Comparison of ENCODE assay signal across 8 cellular contexts in the genomic region with DNA sequence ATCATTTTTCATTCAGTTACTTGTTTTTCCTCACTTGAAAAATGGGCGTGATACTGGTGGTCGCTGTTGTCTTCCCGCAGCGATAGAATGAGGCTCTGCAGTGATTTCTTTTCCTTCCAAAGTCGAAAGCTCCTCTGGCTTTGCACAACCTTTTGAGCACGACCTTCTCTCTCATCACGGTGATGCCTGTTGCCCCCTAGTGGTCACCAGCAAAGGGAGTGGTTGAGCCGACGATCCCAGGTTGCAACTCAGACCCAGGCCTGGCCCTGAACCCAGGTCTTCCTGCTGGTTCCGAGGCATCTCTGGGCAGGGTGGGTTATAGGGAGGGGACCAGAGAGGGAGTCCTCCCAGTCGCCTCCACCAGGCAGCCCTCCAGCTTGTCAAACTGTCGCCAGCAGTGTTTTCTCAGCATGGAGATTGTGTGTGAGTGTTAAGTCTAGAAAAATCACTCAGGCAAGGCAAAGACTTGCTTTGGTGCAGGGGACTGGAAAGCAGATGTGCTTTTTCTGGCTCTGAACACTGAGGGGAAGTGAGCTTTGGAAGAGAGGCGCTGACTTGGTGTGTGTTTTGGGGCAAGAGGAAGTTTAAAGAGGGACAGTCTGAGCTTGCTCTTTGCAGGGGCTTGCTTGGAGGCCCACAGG.
DNase-seq lines count a peak whose midpoint lies in the region; ATAC-seq, FAIRE-seq and TF ChIP-seq lines count a peak whose summit lies in the region.

No MANE protein-coding gene starts in this region.

- no peaks in the 10 kb centered on the region for H3K36me3 ChIP-seq in A673 (ENCODE audit: insufficient read depth, low read length, poor library complexity, severe bottlenecking)
- no peaks in the 10 kb centered on the region for H3K36me3 ChIP-seq in right lobe of liver

- no peak for TF ChIP-seq POLR2A in GM12891 (IDR thresholded peaks at IDR 0.05; ENCODE audit: low read depth, low read length)
- no peak for TF ChIP-seq POLR2A in right lobe of liver (IDR thresholded peaks at IDR 0.05)

- no peaks in the 10 kb centered on the region for H3K9me3 Mint-ChIP-seq in activated CD4-positive, alpha-beta T cell treated with anti-CD3 and anti-CD28 coated beads, Interleukin-2, amount 10 ng/mL, durations not matched to agents 24 days and 14 days

- peaks cover 7% of the 10 kb centered on the region for H3K27me3 Mint-ChIP-seq in activated CD4-positive, alpha-beta T cell treated with anti-CD3 and anti-CD28 coated beads, Interleukin-2, amount 10 ng/mL, durations not matched to agents 24 days and 14 days

- H3K4me1 Mint-ChIP-seq in activated CD4-positive, alpha-beta T cell treated with anti-CD3 and anti-CD28 coated beads, Interleukin-2, amount 10 ng/mL, durations not matched to agents 24 days and 14 days = no peaks in the 10 kb centered on the region

- H3K27ac ChIP-seq in A673 (ENCODE audit: low read depth, low read length, poor library complexity, severe bottlenecking) (no peak overlapping the region), right lobe of liver (no peak overlapping the region)

- peak; percentile 71 for DNase-seq in A673 (ENCODE audit: low spot score)
- peak; percentile 70 for DNase-seq in GM12891 (ENCODE audit: insufficient read length, low spot score)
- peak; percentile 66 for DNase-seq in NCI-H2196 (lab: John Stamatoyannopoulos, UW; ENCODE audit: unreplicated experiment)
- peak; percentile 84 for DNase-seq in activated CD4-positive, alpha-beta T cell treated with anti-CD3 and anti-CD28 coated beads, Interleukin-2, amount 10 ng/mL, durations not matched to agents 24 days and 14 days
- peak; percentile 18 to 65 for DNase-seq in dermis microvascular lymphatic vessel endothelial cell (ENCODE audit: low read depth in 2 of 2)
- peak; percentile 61 to 78 (median 69) for DNase-seq in right lobe of liver
- peak; percentile 3 to 16 (median 3) for DNase-seq in stimulated activated CD4-positive, alpha-beta T cell treated with anti-CD3 and anti-CD28 coated beads, TNF-alpha, amount 100 ng/mL, for 1 hour (ENCODE audit: low read depth in 3 of 3, low spot score in 1 of 3)

- POLR2A ChIA-PET in A673 (lab: Charles Lee; ENCODE audit: low non-redundant PET) = no interaction called here

- H3K27me3 ChIP-seq in A673 (replicated peaks; ENCODE audit: insufficient read depth, low read depth, low read length, poor library complexity) (peaks cover 6% of the 10 kb centered on the region), right lobe of liver (no peaks in the 10 kb centered on the region)

- ATAC-seq in right lobe of liver (peak; percentile 91 to 98 (median 96)), HG03135 (IDR thresholded peaks at IDR 0.05; ENCODE audit: unreplicated experiment) (no peak)

- peak; percentile 91 for FAIRE-seq in GM12891 (lab: Jason Lieb, UNC)

- H3K4me3 ChIP-seq in A673 (ENCODE audit: low read depth, low read length, poor library complexity, severe bottlenecking) (no peak overlapping the region), right lobe of liver (peak overlapping the region; percentile 15 to 36 (median 26))

- H3K9me3 ChIP-seq in A673 (ENCODE audit: low read depth, low read length, poor library complexity, severe bottlenecking) = no peaks in the 10 kb centered on the region
- no peaks in the 10 kb centered on the region for H3K9me3 ChIP-seq in right lobe of liver

- intact Hi-C loops in A673 (cut with micrococcal nuclease; ENCODE audit: unreplicated experiment) (no loop called here), right lobe of liver (cut with DNase I) (no loop called here)
- intact Hi-C loops in activated CD4-positive, alpha-beta T cell treated with anti-CD3 and anti-CD28 coated beads, Interleukin-2, amount 10 ng/mL, durations not matched to agents 24 days and 14 days (cut with micrococcal nuclease) = loop anchor here (2.0 kb wide), 1 partner anchor 350 kb away; no protein-coding TSS in a partner anchor

- H3K4me3 Mint-ChIP-seq in activated CD4-positive, alpha-beta T cell treated with anti-CD3 and anti-CD28 coated beads, Interleukin-2, amount 10 ng/mL, durations not matched to agents 24 days and 14 days = no peak overlapping the region

- no TSS peak for BruUV-seq in A673 (replicated peaks; lab: Mats Ljungman, UMichigan)

- no peaks in the 10 kb centered on the region for H3K4me1 ChIP-seq in A673 (ENCODE audit: insufficient read depth, low read length, poor library complexity, severe bottlenecking)
- peaks cover 0 to 4% (median 0%) of the 10 kb centered on the region in 4 donors for H3K4me1 ChIP-seq in right lobe of liver

- peak; percentile 92 for TF ChIP-seq CTCF in A673 (conservative IDR thresholded peaks at IDR 0.05; ENCODE audit: low read depth, low read length)
- peak; percentile 60 to 84 (median 81) for TF ChIP-seq CTCF in right lobe of liver (IDR thresholded peaks at IDR 0.05)

- H3K36me3 Mint-ChIP-seq in activated CD4-positive, alpha-beta T cell treated with anti-CD3 and anti-CD28 coated beads, Interleukin-2, amount 10 ng/mL, durations not matched to agents 24 days and 14 days (ENCODE audit: low read depth) = no peaks in the 10 kb centered on the region

- CTCF ChIA-PET in A673 (lab: Charles Lee) = interaction anchor here (0.5 to 1.0 kb wide), 7 partner anchors 28 to 610 kb away, joined by 3 to 5 read pairs (median 4); a partner anchor contains a TSS

- WGBS in right lobe of liver (ENCODE audit: insufficient coverage, low coverage, low lambda C conversion rate, missing lambda C conversion rate) = 7% methylated on average over 12 of the region's 13 CpGs

- no peak overlapping the region for H3K27ac Mint-ChIP-seq in activated CD4-positive, alpha-beta T cell treated with anti-CD3 and anti-CD28 coated beads, Interleukin-2, amount 10 ng/mL, durations not matched to agents 24 days and 14 days

TF ChIP-seq in GM12891, 5 proteins besides CTCF, POLR2A, EP300 and RAD21:
- TF ChIP-seq POU2F2 (IDR thresholded peaks at IDR 0.05; ENCODE audit: low read depth, low read length) = no peak
- TF ChIP-seq POLR2AphosphoS5 (IDR thresholded peaks at IDR 0.05; ENCODE audit: low read depth, low read length) = no peak
- no peak for TF ChIP-seq TAF1 (IDR thresholded peaks at IDR 0.05; ENCODE audit: low read depth, low read length)
- no peak for TF ChIP-seq PAX5 (IDR thresholded peaks at IDR 0.05; ENCODE audit: insufficient read depth, low read length, severe bottlenecking)
- no peak for TF ChIP-seq SPI1 (IDR thresholded peaks at IDR 0.05; ENCODE audit: low read depth, low read length)

Comparison
In these comparisons a context has a peak if more than half of its experiments do, and no peak if none do; other contexts are left out.
1. DNase-seq: peak in every context shown above with its lines; median percentile 84 in activated CD4-positive, alpha-beta T cell treated with anti-CD3 and anti-CD28 coated beads, Interleukin-2, amount 10 ng/mL, durations not matched to agents 24 days and 14 days; 71 in A673; 70 in GM12891; 69 in right lobe of liver; 66 in NCI-H2196; 42 in dermis microvascular lymphatic vessel endothelial cell; 3 in stimulated activated CD4-positive, alpha-beta T cell treated with anti-CD3 and anti-CD28 coated beads, TNF-alpha, amount 100 ng/mL, for 1 hour.